ENCODE assay signal across 8 cellular contexts in genomic region chr1:119438761-119439160, GRCh38. TPM values are rescaled to one million over a fixed set of nuclear protein-coding genes. Genes with fewer than 3 reads are reported as not detected.
"Had no signal": no experiment of that assay in that cellular context is flagged by ENCODE, and none has a peak within 500 bp of the region (broad histone marks: within the 10 kb centered on the region; RNA-seq: fewer than 3 reads in every experiment).

No MANE protein-coding gene starts in this region.

- DNase-seq: H9, HCEC 1CT, IMR-90, KG1 had no signal

- H3K4me3 ChIP-seq: GM23338, K562 had no signal

- H3K4me2 ChIP-seq: GM23338 had no signal

- ATAC-seq: GM23338, K562 had no signal

RNA-seq across cellular contexts. Expression of gene HSD3B2, which starts 23.8 kb away (rescaled TPM):
- total RNA-seq: GM23338, H1, H9, HT-29, IMR-90 had no signal
- polyA plus RNA-seq: GM23338, H1, IMR-90, K562 had no signal
